In the genomic region with DNA sequence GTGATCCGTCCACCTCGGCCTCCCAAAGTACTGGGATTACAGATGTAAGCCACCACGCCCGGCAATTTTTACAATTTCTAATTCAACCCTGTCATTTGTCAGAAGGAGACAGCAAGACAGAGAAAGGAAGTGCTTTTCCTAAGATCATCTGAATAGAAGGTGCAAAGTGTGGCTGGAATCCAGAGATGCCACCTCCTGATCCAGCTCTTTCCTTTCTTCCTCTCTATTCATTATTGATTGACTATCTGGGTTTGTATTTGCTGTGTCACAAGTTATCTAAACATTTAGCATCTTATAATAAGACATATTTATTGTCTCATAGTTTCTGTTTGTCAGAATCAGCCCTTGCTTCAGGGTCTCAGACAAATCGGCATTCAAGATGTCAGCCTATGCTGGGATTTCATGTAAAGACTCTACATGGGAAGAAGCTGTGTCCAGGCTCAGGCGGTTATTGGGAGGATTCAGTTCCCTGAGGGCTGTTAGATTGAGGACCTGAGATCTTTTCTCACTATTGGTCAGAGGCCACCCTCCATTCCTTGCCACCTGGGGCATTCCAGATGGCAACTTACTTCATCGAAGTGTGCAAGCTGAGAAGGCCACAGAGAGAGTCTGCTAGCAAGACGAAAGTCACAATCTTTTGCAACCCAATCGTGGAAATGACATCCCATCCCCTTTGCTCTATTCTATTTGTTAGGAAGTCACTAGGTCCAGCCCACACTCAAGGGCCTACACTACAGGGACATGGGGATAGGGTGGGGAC, we compare ENCODE assay signal across 16 cellular contexts.
"Had no signal": no experiment of that assay in that cellular context is flagged by ENCODE, and none has a peak within 500 bp of the region (broad histone marks: within the 10 kb centered on the region; RNA-seq: fewer than 3 reads in every experiment).

No MANE protein-coding gene starts in this region.

- H3K9me3 ChIP-seq: body of pancreas, gastroesophageal sphincter, left lung, SK-N-SH, transverse colon had no signal

- H3K27me3 ChIP-seq: body of pancreas, gastroesophageal sphincter, left lung, transverse colon had no signal

- H3K4me3 ChIP-seq: body of pancreas, coronary artery, gastroesophageal sphincter, left lung, transverse colon had no signal

- H3K36me3 ChIP-seq: gastroesophageal sphincter, left lung, transverse colon had no signal

- H3K27ac ChIP-seq: body of pancreas, coronary artery, gastroesophageal sphincter, left lung, transverse colon had no signal

- ATAC-seq: activated naive CD4-positive, alpha-beta T cell treated with anti-CD3 and anti-CD28 coated beads, Interleukin-2, amount 50 U/mL, for 72 hours; body of pancreas; gastroesophageal sphincter; left lung; natural killer cell had no signal

- H3K9me2 ChIP-seq: SK-N-SH had no signal

- FAIRE-seq: keratinocyte had no signal

- H3K9ac ChIP-seq: SK-N-SH had no signal

- H3K4me2 ChIP-seq: SK-N-SH had no signal

- DNase-seq: activated B cell treated with CpG ODN at 0.5 μM for 24 hours; activated CD4-positive, alpha-beta memory T cell treated with anti-CD3 and anti-CD28 coated beads for 36 hours; amniotic stem cell; body of pancreas; central memory CD4-positive, alpha-beta T cell; effector memory CD4-positive, alpha-beta T cell; left lung; natural killer cell; SK-N-SH; stimulated activated CD4-positive, alpha-beta T cell treated with anti-CD3 and anti-CD28 coated beads, Interleukin-15, amount 100 ng/mL, for 24 hours; stimulated activated CD4-positive, alpha-beta T cell treated with anti-CD3 and anti-CD28 coated beads, Interleukin-4, amount 100 ng/mL, for 4 hours; transverse colon had no signal
